8 cellular contexts compared by ENCODE assay signal in the genomic region with DNA sequence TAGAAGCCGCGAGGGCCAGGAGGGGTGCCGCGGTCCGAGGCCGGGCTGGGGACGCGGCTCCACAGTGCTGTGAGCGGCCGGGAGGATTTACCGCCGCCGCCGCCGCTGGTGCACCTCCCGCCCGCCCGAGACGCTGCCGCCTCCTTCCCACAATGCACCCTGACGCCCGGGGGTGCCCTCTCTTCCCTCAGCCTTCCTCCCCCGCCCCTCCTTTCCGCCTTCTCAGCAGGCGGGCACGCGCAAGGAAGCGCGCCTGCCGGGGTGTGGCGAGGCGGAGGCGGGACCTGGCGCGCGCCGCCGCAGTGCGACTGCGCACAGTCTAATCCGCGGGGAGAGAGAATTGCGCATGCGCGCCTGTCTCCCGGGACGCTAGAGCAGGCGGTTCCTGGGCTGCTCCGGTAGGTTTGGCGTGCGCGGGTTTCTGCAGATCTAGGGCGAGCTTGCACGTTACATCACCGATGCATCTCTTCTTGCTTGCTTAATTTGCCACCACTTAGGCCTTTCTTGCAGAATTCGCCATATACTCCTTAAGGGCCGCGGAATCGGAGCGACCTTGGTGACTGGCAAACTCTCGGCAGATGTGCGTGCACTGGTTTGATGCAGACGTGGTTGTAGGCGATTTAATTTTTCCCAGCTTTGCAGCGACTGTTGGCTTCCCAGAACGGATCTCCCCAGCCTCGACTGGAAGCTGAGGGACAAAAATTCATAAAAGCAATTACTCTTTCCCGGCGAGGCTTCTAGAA. TPM values are rescaled to one million over a fixed set of nuclear protein-coding genes. Genes with fewer than 3 reads are reported as not detected.
DNase-seq lines count a peak whose midpoint lies in the region; ATAC-seq and TF ChIP-seq lines count a peak whose summit lies in the region.

A gene (plus strand): TSS at position 347 of the 743 bp plus-strand sequence. CDS start 506 bp downstream, outside the sequence.
A gene with protein sequence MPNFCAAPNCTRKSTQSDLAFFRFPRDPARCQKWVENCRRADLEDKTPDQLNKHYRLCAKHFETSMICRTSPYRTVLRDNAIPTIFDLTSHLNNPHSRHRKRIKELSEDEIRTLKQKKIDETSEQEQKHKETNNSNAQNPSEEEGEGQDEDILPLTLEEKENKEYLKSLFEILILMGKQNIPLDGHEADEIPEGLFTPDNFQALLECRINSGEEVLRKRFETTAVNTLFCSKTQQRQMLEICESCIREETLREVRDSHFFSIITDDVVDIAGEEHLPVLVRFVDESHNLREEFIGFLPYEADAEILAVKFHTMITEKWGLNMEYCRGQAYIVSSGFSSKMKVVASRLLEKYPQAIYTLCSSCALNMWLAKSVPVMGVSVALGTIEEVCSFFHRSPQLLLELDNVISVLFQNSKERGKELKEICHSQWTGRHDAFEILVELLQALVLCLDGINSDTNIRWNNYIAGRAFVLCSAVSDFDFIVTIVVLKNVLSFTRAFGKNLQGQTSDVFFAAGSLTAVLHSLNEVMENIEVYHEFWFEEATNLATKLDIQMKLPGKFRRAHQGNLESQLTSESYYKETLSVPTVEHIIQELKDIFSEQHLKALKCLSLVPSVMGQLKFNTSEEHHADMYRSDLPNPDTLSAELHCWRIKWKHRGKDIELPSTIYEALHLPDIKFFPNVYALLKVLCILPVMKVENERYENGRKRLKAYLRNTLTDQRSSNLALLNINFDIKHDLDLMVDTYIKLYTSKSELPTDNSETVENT (minus strand): TSS at position 156 of the 743 bp plus-strand sequence. CDS start 296 bp downstream, outside the sequence.

- H3K4me2 ChIP-seq in fibroblast of lung (ENCODE audit: extremely low read depth, insufficient read depth, low read length): peak within 1 kb of the TSS; percentile 97

- H3K4me3 ChIP-seq in Panc1 (ENCODE audit: low read depth in 2 of 2, low read length in 2 of 2): peak within 1 kb of the TSS; percentile 79 to 98
- peak within 1 kb of the TSS; percentile 73 to 89 (median 82) for H3K4me3 ChIP-seq in fibroblast of lung (replicated peaks in 1 of 4; ENCODE audit: control extremely low read depth in 1 of 4, insufficient read depth in 1 of 4, low read depth in 3 of 4, low read length in 4 of 4)

- no peaks in the 10 kb centered on the region for H3K27me3 ChIP-seq in Panc1 (ENCODE audit: control insufficient read depth, insufficient read depth, low read length)
- H3K27me3 ChIP-seq in fibroblast of lung (ENCODE audit: control insufficient read depth, insufficient read depth, low read length): no peaks in the 10 kb centered on the region

- ATAC-seq in GM21825 (IDR thresholded peaks at IDR 0.05; ENCODE audit: unreplicated experiment): peak; percentile 77
- ATAC-seq in Panc1: peak; percentile 95
- peak; percentile 87 to 89 for ATAC-seq in naive thymus-derived CD8-positive, alpha-beta T cell
- peak; percentile 89 for ATAC-seq in stimulated activated naive B cell treated with anti-CD40 and anti-IgM and Interleukin-4, amounts not matched to agents 10 μg/mL and 1 μg/mL and 100 μg/mL, for 72 hours (replicated peaks)

- CTCF ChIA-PET in Panc1 (lab: Charles Lee): no interaction called here

- H3K9ac ChIP-seq in fibroblast of lung (ENCODE audit: insufficient read depth, low read length): peak within 1 kb of the TSS; percentile 81

- peaks cover 14% of the 10 kb centered on the region for H3K4me1 ChIP-seq in Panc1 (ENCODE audit: control insufficient read depth, insufficient read depth, low read length)
- H3K4me1 ChIP-seq in fibroblast of lung (ENCODE audit: control insufficient read depth, extremely low read depth, insufficient read depth, low read length): peaks cover 7% of the 10 kb centered on the region

- peak within 1 kb of the TSS; percentile 56 for H3K27ac ChIP-seq in KOPT-K1 (ENCODE audit: low read depth, low read length, poor library complexity, severe bottlenecking)
- H3K27ac ChIP-seq in Panc1 (ENCODE audit: low read length): peak within 1 kb of the TSS; percentile 86
- H3K27ac ChIP-seq in fibroblast of lung (ENCODE audit: insufficient read depth, low read length): peak within 1 kb of the TSS; percentile 62

- peaks cover 38 to 80% (median 66%) of the 10 kb centered on the region in 4 donors for H3K4me1 Mint-ChIP-seq in naive thymus-derived CD8-positive, alpha-beta T cell
- H3K4me1 Mint-ChIP-seq in stimulated activated naive B cell treated with anti-CD40 and anti-IgM and Interleukin-4, amounts not matched to agents 10 μg/mL and 1 μg/mL and 100 μg/mL, for 72 hours: peaks cover 47 to 71% of the 10 kb centered on the region in 2 donors

- no peaks in the 10 kb centered on the region for H3K9me3 Mint-ChIP-seq in naive thymus-derived CD8-positive, alpha-beta T cell
- H3K9me3 Mint-ChIP-seq in stimulated activated naive B cell treated with anti-CD40 and anti-IgM and Interleukin-4, amounts not matched to agents 10 μg/mL and 1 μg/mL and 100 μg/mL, for 72 hours: no peaks in the 10 kb centered on the region

- TF ChIP-seq CTCF in Panc1 (IDR thresholded peaks at IDR 0.05): peak; percentile 65
- TF ChIP-seq CTCF in fibroblast of lung (conservative IDR thresholded peaks at IDR 0.05 in 1 of 2, IDR thresholded peaks at IDR 0.05 in 1 of 2; ENCODE audit: low read depth in 1 of 2, low read length in 2 of 2): no peak

- no peaks in the 10 kb centered on the region for H4K20me1 ChIP-seq in fibroblast of lung (ENCODE audit: control insufficient read depth, extremely low read depth, insufficient read depth, low read length)

- intact Hi-C loops in Panc1 (cut with micrococcal nuclease; ENCODE audit: unreplicated experiment): no loop called here

- no TSS peak for BruUV-seq in Panc1 (replicated peaks; lab: Mats Ljungman, UMichigan)

- peaks cover 0 to 4% (median 3%) of the 10 kb centered on the region in 3 donors for H3K36me3 Mint-ChIP-seq in naive thymus-derived CD8-positive, alpha-beta T cell
- H3K36me3 Mint-ChIP-seq in stimulated activated naive B cell treated with anti-CD40 and anti-IgM and Interleukin-4, amounts not matched to agents 10 μg/mL and 1 μg/mL and 100 μg/mL, for 72 hours: peaks cover 9 to 16% of the 10 kb centered on the region in 2 donors

- H2AFZ ChIP-seq in fibroblast of lung (ENCODE audit: low read length): peak within 1 kb of the TSS; percentile 99

- peaks cover 44% of the 10 kb centered on the region for H3K79me2 ChIP-seq in fibroblast of lung (ENCODE audit: control insufficient read depth, insufficient read depth, low read length)

- H3K36me3 ChIP-seq in KOPT-K1 (ENCODE audit: insufficient read depth, low read length): peaks cover 6% of the 10 kb centered on the region; the same call in 1 of the 2 replicates
- no peaks in the 10 kb centered on the region for H3K36me3 ChIP-seq in Panc1 (ENCODE audit: control insufficient read depth, insufficient read depth, low read length)
- no peaks in the 10 kb centered on the region for H3K36me3 ChIP-seq in fibroblast of lung (ENCODE audit: control insufficient read depth, insufficient read depth, low read length)

- DNase-seq in EH (ENCODE audit: low read depth) (peak; percentile 98), Panc1 (ENCODE audit: low read depth, low spot score) (peak; percentile 87), activated T-helper 1 cell treated with Interleukin-2 at 50 U/mL for 16 hours (ENCODE audit: low read depth) (peak; percentile 97), fibroblast of lung (ENCODE audit: low read depth in 2 of 2) (peak; percentile 97 to 98)
- peak; percentile 94 to 99 (median 98) for DNase-seq in naive thymus-derived CD8-positive, alpha-beta T cell
- peak; percentile 98 for DNase-seq in stimulated activated naive B cell treated with anti-CD40 and anti-IgM and Interleukin-4, amounts not matched to agents 10 μg/mL and 1 μg/mL and 100 μg/mL, for 72 hours

- H3K27ac Mint-ChIP-seq in naive thymus-derived CD8-positive, alpha-beta T cell: peak within 1 kb of the TSS; percentile 79 to 96 (median 93)
- peak within 1 kb of the TSS; percentile 95 for H3K27ac Mint-ChIP-seq in stimulated activated naive B cell treated with anti-CD40 and anti-IgM and Interleukin-4, amounts not matched to agents 10 μg/mL and 1 μg/mL and 100 μg/mL, for 72 hours

- POLR2A ChIA-PET in Panc1 (lab: Charles Lee): interaction anchor here (0.9 kb wide), 1 partner anchor 78 kb away, joined by 3 read pairs; no protein-coding TSS in a partner anchor
- POLR2A ChIA-PET in naive thymus-derived CD8-positive, alpha-beta T cell (lab: Charles Lee): interaction anchor here (0.7 kb wide), 1 partner anchor 65 kb away, joined by 3 read pairs; no protein-coding TSS in a partner anchor

- H3K27me3 Mint-ChIP-seq in naive thymus-derived CD8-positive, alpha-beta T cell: no peaks in the 10 kb centered on the region
- H3K27me3 Mint-ChIP-seq in stimulated activated naive B cell treated with anti-CD40 and anti-IgM and Interleukin-4, amounts not matched to agents 10 μg/mL and 1 μg/mL and 100 μg/mL, for 72 hours: no peaks in the 10 kb centered on the region

- in situ Hi-C loops in Panc1 (cut with HindIII; ENCODE audit: low pct_unique_long_range_greater_than_20kb, low sequenced_read_pairs): no loop called here

- no peaks in the 10 kb centered on the region for H3K9me3 ChIP-seq in KOPT-K1 (ENCODE audit: insufficient read depth, low read length, poor library complexity, severe bottlenecking)
- no peaks in the 10 kb centered on the region for H3K9me3 ChIP-seq in Panc1 (ENCODE audit: control insufficient read depth, insufficient read depth, low read depth, low read length)
- no peaks in the 10 kb centered on the region for H3K9me3 ChIP-seq in fibroblast of lung (ENCODE audit: control insufficient read depth, insufficient read depth, low read depth, low read length)

- H3K4me3 Mint-ChIP-seq in naive thymus-derived CD8-positive, alpha-beta T cell: peak within 1 kb of the TSS; percentile 91 to 98 (median 96)
- peak within 1 kb of the TSS; percentile 91 to 95 for H3K4me3 Mint-ChIP-seq in stimulated activated naive B cell treated with anti-CD40 and anti-IgM and Interleukin-4, amounts not matched to agents 10 μg/mL and 1 μg/mL and 100 μg/mL, for 72 hours

RNA-seq across cellular contexts. Expression of the first gene that starts in this region (rescaled TPM):
- total RNA-seq in Panc1 (2021; ENCODE audit: unreplicated experiment) (3.2 TPM), fibroblast of lung (1.3 and 1.8 TPM in 2 replicates)
- polyA plus RNA-seq in Panc1 (2012; ENCODE audit: insufficient read length): 1.1 TPM
- polyA plus RNA-seq in fibroblast of lung: 1.1 and 1.4 TPM in 2 replicates
- polyA plus RNA-seq in fibroblast of lung (2012): 0.33 and 0.62 TPM in 2 replicates
- polyA minus RNA-seq in fibroblast of lung (ENCODE audit: low replicate concordance): 0.16 and 0.30 TPM in 2 replicates
- total RNA-seq in naive thymus-derived CD8-positive, alpha-beta T cell: 1 to 10 TPM; 7.4 to 7.8 TPM
- 1 to 10 TPM; 1.9 to 2.6 (median 2.3) TPM for polyA plus RNA-seq in naive thymus-derived CD8-positive, alpha-beta T cell

RNA-seq across cellular contexts. Expression of the second gene that starts in this region (rescaled TPM):
- total RNA-seq in Panc1 (2021; ENCODE audit: unreplicated experiment) (57.3 TPM), fibroblast of lung (39.5 and 44.4 TPM in 2 replicates)
- 20.7 TPM for polyA plus RNA-seq in Panc1 (2012; ENCODE audit: insufficient read length)
- 52.5 and 57.9 TPM in 2 replicates for polyA plus RNA-seq in fibroblast of lung
- 32.0 and 32.7 TPM in 2 replicates for polyA plus RNA-seq in fibroblast of lung (2012)
- 4.1 and 7.2 TPM in 2 replicates for polyA minus RNA-seq in fibroblast of lung (ENCODE audit: low replicate concordance)
- 10 to 100 TPM; 52.4 to 57.0 TPM for total RNA-seq in naive thymus-derived CD8-positive, alpha-beta T cell
- polyA plus RNA-seq in naive thymus-derived CD8-positive, alpha-beta T cell: 10 to 100 TPM; 58.6 to 66.3 (median 58.9) TPM

Comparison
In these comparisons a context has a peak if more than half of its experiments do, and no peak if none do; other contexts are left out.
1. Peak in every context shown above with its lines: DNase-seq, ATAC-seq, H3K4me3 ChIP-seq and H3K27ac ChIP-seq.